In the genomic region with DNA sequence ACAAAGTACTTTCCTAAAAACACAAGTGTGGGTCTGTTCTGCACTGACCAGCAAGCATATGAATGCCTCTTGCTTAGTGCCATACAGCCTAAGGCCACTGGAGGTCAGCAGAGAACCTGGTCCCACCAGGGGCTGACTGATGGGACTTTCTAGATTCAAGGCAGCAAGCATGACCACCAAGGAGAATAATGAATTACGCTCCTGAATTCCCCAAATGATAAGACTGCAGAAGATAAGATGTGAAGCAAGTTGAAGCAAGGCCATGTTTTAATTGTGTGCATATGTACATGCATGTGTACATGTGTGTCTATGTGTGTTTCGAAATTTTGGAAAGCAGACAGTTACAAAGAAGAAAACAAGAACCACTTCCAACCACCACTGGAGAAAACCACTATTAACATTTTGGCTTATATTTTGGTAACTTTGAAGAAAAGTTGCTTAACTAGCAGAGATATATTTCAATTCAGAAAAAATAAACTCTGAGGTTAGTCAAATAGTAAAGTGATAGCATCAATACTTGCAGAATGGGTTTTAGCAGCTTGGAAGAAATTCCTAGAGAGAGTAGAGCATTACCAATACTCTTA, we compare ENCODE assay signal across 8 cellular contexts.
DNase-seq lines count a peak whose midpoint lies in the region; ATAC-seq and TF ChIP-seq lines count a peak whose summit lies in the region.

No MANE protein-coding gene starts in this region.

- H3K4me3 ChIP-seq in astrocyte of the spinal cord (ENCODE audit: low read depth, low read length) (no peak overlapping the region), spleen (no peak overlapping the region)

- peak; percentile 99 for TF ChIP-seq CTCF in astrocyte of the spinal cord (IDR thresholded peaks at IDR 0.05; ENCODE audit: low read depth, low read length)
- TF ChIP-seq CTCF in spleen (IDR thresholded peaks at IDR 0.05 in 8 of 11, conservative IDR thresholded peaks at IDR 0.05 in 3 of 11), result peak; percentile 82 to 92 (median 88)

- peak; percentile 90 for ATAC-seq in HG02678 (IDR thresholded peaks at IDR 0.05; ENCODE audit: unreplicated experiment)

- no peaks in the 10 kb centered on the region for H3K27me3 ChIP-seq in spleen (replicated peaks in 1 of 7)

- TF ChIP-seq POLR2A in spleen (IDR thresholded peaks at IDR 0.05), result no peak

- H3K9me3 ChIP-seq in spleen, result peaks cover 0 to 16% (median 10%) of the 10 kb centered on the region in 8 donors

- intact Hi-C loops in spleen (cut with DNase I; ENCODE audit: low total_unique reads), result loop anchor here (5.0 to 10.0 kb wide), 2 partner anchors 189 to 297 kb away; no protein-coding TSS in a partner anchor

- peaks cover 0 to 41% (median 16%) of the 10 kb centered on the region in 6 donors for H3K4me1 ChIP-seq in spleen

- DNase-seq in NCI-H446 (lab: John Stamatoyannopoulos, UW), result peak; percentile 42 to 58
- DNase-seq in NCI-H446 treated with DMSO at 0.1 percent for 48 hours (lab: John Stamatoyannopoulos, UW), result no peak
- peak; percentile 5 for DNase-seq in NCI-H1105 (lab: John Stamatoyannopoulos, UW)
- DNase-seq in T1000 (lab: John Stamatoyannopoulos, UW), result peak; percentile 57
- peak; percentile 80 for DNase-seq in astrocyte of the spinal cord (ENCODE audit: low read depth, low spot score)
- DNase-seq in iPS DF 19.7 (ENCODE audit: low read depth, low spot score), result peak; percentile 12
- DNase-seq in spleen, result peak; percentile 80

- no peak overlapping the region for H3K27ac ChIP-seq in spleen

- whole genome bisulfite sequencing in spleen, 5 donors, result 47 to 76% (median 56%) methylated on average over 2 of the region's 2 CpGs

- peaks cover 0 to 33% (median 3%) of the 10 kb centered on the region in 6 donors for H3K36me3 ChIP-seq in spleen

- in situ Hi-C loops in astrocyte of the spinal cord (cut with HindIII; ENCODE audit: low sequenced_read_pairs), result no loop called here
